Comparison of ENCODE assay signal across 1 cellular context in genomic region chr2:168165985-168166901, GRCh38.
TF ChIP-seq lines count a peak whose summit lies in the region.

No MANE protein-coding gene starts in this region.

TF ChIP-seq in HepG2, 621 proteins besides CTCF, POLR2A, EP300 and RAD21 (continued from another document and continues in another):
- TF ChIP-seq PRDM15 (CRISPR knock-in tag; IDR thresholded peaks at IDR 0.05) (no peak), ZNF749 (CRISPR knock-in tag; IDR thresholded peaks at IDR 0.05; ENCODE audit: borderline replicate concordance) (peak; percentile 44; the same call in 1 of the 2 replicates), IKZF1 (IDR thresholded peaks at IDR 0.05) (no peak), NR2F2 (IDR thresholded peaks at IDR 0.05; ENCODE audit: borderline replicate concordance, low read depth) (no peak), POLR2AphosphoS2 (IDR thresholded peaks at IDR 0.05; ENCODE audit: low read depth, low read length) (no peak), ZNF737 (CRISPR knock-in tag; IDR thresholded peaks at IDR 0.05; ENCODE audit: borderline replicate concordance) (no peak), ZNF687 (CRISPR knock-in tag; IDR thresholded peaks at IDR 0.05) (no peak), JARID2 (CRISPR knock-in tag; IDR thresholded peaks at IDR 0.05; ENCODE audit: insufficient replicate concordance) (no peak), ZNF510 (CRISPR knock-in tag; IDR thresholded peaks at IDR 0.05; ENCODE audit: low read depth) (no peak), BORCS8-MEF2B (CRISPR knock-in tag; IDR thresholded peaks at IDR 0.05) (no peak), THAP9 (CRISPR knock-in tag; IDR thresholded peaks at IDR 0.05; ENCODE audit: borderline replicate concordance) (no peak), ZFP36L1 (CRISPR knock-in tag; IDR thresholded peaks at IDR 0.05) (no peak), ATM (IDR thresholded peaks at IDR 0.05; ENCODE audit: borderline replicate concordance) (no peak), NR2C2 (CRISPR knock-in tag; IDR thresholded peaks at IDR 0.05; ENCODE audit: borderline replicate concordance) (0 out of 2 replicates have a peak, but pooled peaks have one; percentile 12), SRSF4 (IDR thresholded peaks at IDR 0.05; ENCODE audit: low read depth, low read length, poor library complexity, severe bottlenecking) (no peak), PAXIP1 (CRISPR knock-in tag; conservative IDR thresholded peaks at IDR 0.05) (peak; percentile 75), SOX13 (IDR thresholded peaks at IDR 0.05) (no peak), SOX13 (CRISPR knock-in tag; conservative IDR thresholded peaks at IDR 0.05 in 1 of 2, IDR thresholded peaks at IDR 0.05 in 1 of 2) (peak in 1 of 2 experiments; percentile 83; a peak in 2 of 4 replicates), YEATS4 (CRISPR knock-in tag; IDR thresholded peaks at IDR 0.05; ENCODE audit: borderline replicate concordance) (peak; percentile 6; the same call in 1 of the 2 replicates), ZNF704 (CRISPR knock-in tag; IDR thresholded peaks at IDR 0.05; ENCODE audit: borderline replicate concordance) (no peak), EED (CRISPR knock-in tag; IDR thresholded peaks at IDR 0.05) (no peak), ZNF598 (CRISPR knock-in tag; IDR thresholded peaks at IDR 0.05; ENCODE audit: borderline replicate concordance) (no peak), CHD2 (IDR thresholded peaks at IDR 0.05; ENCODE audit: low read depth, low read length) (no peak), DR1 (CRISPR knock-in tag; IDR thresholded peaks at IDR 0.05) (no peak), SOX5 (CRISPR knock-in tag; IDR thresholded peaks at IDR 0.05; ENCODE audit: borderline replicate concordance) (peak; percentile 61; the same call in 1 of the 2 replicates), HNF4A (CRISPR knock-in tag; IDR thresholded peaks at IDR 0.05) (peak; percentile 69), ZNF564 (CRISPR knock-in tag; IDR thresholded peaks at IDR 0.05) (no peak), CEBPB (IDR thresholded peaks at IDR 0.05; ENCODE audit: borderline replicate concordance, low read depth, low read length) (peak; percentile 84; the same call in 1 of the 2 replicates), HMG20A (CRISPR knock-in tag; IDR thresholded peaks at IDR 0.05; ENCODE audit: borderline replicate concordance) (peak; percentile 62; the same call in 1 of the 2 replicates), MAFF (IDR thresholded peaks at IDR 0.05; ENCODE audit: low read depth, low read length) (no peak), TMF1 (CRISPR knock-in tag; IDR thresholded peaks at IDR 0.05; ENCODE audit: low read depth) (no peak), PCBP1 (IDR thresholded peaks at IDR 0.05; ENCODE audit: borderline replicate concordance, low read depth, low read length) (no peak), ZNF7 (CRISPR knock-in tag; IDR thresholded peaks at IDR 0.05) (no peak), RARA (CRISPR knock-in tag; IDR thresholded peaks at IDR 0.05) (peak; percentile 38; the same call in 1 of the 2 replicates), ATF7 (IDR thresholded peaks at IDR 0.05) (no peak), ATF7 (CRISPR knock-in tag; IDR thresholded peaks at IDR 0.05) (no peak), TSC22D2 (CRISPR knock-in tag; IDR thresholded peaks at IDR 0.05; ENCODE audit: borderline replicate concordance) (0 out of 2 replicates have a peak, but pooled peaks have one; percentile 20)
- TF ChIP-seq, protein P1, sequence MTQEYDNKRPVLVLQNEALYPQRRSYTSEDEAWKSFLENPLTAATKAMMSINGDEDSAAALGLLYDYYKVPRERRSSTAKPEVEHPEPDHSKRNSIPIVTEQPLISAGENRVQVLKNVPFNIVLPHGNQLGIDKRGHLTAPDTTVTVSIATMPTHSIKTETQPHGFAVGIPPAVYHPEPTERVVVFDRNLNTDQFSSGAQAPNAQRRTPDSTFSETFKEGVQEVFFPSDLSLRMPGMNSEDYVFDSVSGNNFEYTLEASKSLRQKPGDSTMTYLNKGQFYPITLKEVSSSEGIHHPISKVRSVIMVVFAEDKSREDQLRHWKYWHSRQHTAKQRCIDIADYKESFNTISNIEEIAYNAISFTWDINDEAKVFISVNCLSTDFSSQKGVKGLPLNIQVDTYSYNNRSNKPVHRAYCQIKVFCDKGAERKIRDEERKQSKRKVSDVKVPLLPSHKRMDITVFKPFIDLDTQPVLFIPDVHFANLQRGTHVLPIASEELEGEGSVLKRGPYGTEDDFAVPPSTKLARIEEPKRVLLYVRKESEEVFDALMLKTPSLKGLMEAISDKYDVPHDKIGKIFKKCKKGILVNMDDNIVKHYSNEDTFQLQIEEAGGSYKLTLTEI (CRISPR knock-in tag; conservative IDR thresholded peaks at IDR 0.05), result no peak
- TF ChIP-seq, protein P2, sequence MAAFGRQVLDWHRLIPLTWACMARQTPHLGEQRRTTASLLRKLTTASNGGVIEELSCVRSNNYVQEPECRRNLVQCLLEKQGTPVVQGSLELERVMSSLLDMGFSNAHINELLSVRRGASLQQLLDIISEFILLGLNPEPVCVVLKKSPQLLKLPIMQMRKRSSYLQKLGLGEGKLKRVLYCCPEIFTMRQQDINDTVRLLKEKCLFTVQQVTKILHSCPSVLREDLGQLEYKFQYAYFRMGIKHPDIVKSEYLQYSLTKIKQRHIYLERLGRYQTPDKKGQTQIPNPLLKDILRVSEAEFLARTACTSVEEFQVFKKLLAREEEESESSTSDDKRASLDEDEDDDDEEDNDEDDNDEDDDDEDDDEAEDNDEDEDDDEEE (CRISPR knock-in tag; IDR thresholded peaks at IDR 0.05), result no peak
- TF ChIP-seq, protein P3, sequence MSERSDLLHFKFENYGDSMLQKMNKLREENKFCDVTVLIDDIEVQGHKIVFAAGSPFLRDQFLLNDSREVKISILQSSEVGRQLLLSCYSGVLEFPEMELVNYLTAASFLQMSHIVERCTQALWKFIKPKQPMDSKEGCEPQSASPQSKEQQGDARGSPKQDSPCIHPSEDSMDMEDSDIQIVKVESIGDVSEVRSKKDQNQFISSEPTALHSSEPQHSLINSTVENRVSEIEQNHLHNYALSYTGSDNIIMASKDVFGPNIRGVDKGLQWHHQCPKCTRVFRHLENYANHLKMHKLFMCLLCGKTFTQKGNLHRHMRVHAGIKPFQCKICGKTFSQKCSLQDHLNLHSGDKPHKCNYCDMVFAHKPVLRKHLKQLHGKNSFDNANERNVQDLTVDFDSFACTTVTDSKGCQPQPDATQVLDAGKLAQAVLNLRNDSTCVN (CRISPR knock-in tag; IDR thresholded peaks at IDR 0.05; ENCODE audit: borderline replicate concordance), result no peak
- TF ChIP-seq, protein P4, sequence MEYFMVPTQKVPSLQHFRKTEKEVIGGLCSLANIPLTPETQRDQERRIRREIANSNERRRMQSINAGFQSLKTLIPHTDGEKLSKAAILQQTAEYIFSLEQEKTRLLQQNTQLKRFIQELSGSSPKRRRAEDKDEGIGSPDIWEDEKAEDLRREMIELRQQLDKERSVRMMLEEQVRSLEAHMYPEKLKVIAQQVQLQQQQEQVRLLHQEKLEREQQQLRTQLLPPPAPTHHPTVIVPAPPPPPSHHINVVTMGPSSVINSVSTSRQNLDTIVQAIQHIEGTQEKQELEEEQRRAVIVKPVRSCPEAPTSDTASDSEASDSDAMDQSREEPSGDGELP (IDR thresholded peaks at IDR 0.05; ENCODE audit: borderline replicate concordance, low read depth), result no peak
